In genomic region chr3:17742837-17743659, GRCh38 we compare ENCODE assay signal across 8 cellular contexts. TPM values are rescaled to one million over a fixed set of nuclear protein-coding genes. Genes with fewer than 3 reads are reported as not detected.
DNase-seq lines count a peak whose midpoint lies in the region; ATAC-seq, FAIRE-seq and TF ChIP-seq lines count a peak whose summit lies in the region.

No MANE protein-coding gene starts in this region.

- no peaks in the 10 kb centered on the region for H3K9me3 ChIP-seq in ascending aorta
- H3K9me3 ChIP-seq in kidney (ENCODE audit: control insufficient read depth in 1 of 2, low read length in 2 of 2), result no peaks in the 10 kb centered on the region
- no peaks in the 10 kb centered on the region for H3K9me3 ChIP-seq in subcutaneous abdominal adipose tissue (ENCODE audit: control insufficient read depth in 5 of 5, low read length in 5 of 5)

- H3K36me3 ChIP-seq in ascending aorta (no peaks in the 10 kb centered on the region), kidney (ENCODE audit: control insufficient read depth in 1 of 2, insufficient read depth in 2 of 2, low read length in 2 of 2) (no peaks in the 10 kb centered on the region), subcutaneous abdominal adipose tissue (ENCODE audit: control insufficient read depth in 5 of 5, insufficient read depth in 5 of 5, low read length in 5 of 5) (no peaks in the 10 kb centered on the region)

- peak; percentile 61 for ATAC-seq in GM18870 (IDR thresholded peaks at IDR 0.05; ENCODE audit: unreplicated experiment)

- H3K4me1 ChIP-seq in ascending aorta, result peaks cover 2 to 17% of the 10 kb centered on the region in 2 donors
- peaks cover 3 to 8% of the 10 kb centered on the region in 2 donors for H3K4me1 ChIP-seq in kidney (ENCODE audit: control insufficient read depth in 1 of 2, insufficient read depth in 1 of 2, low read depth in 1 of 2, low read length in 2 of 2)
- peaks cover 7 to 30% (median 26%) of the 10 kb centered on the region in 5 donors for H3K4me1 ChIP-seq in subcutaneous abdominal adipose tissue (ENCODE audit: control insufficient read depth in 5 of 5, insufficient read depth in 5 of 5, low read length in 5 of 5)

- H3K27me3 ChIP-seq in ascending aorta (no peaks in the 10 kb centered on the region), subcutaneous abdominal adipose tissue (ENCODE audit: control insufficient read depth in 5 of 5, insufficient read depth in 4 of 5, low read length in 5 of 5) (no peaks in the 10 kb centered on the region)

- intact Hi-C loops in ascending aorta (cut with DNase I), result loop anchor here (2.0 to 10.0 kb wide), 4 partner anchors 104 to 682 kb away; partner anchors contain the start of gene SATB1
- intact Hi-C loops in kidney (cut with DNase I), result no loop called here

- TF ChIP-seq CTCF in AG10803 (conservative IDR thresholded peaks at IDR 0.05; ENCODE audit: low read length) (no peak), ascending aorta (IDR thresholded peaks at IDR 0.05) (no peak), kidney (IDR thresholded peaks at IDR 0.05; ENCODE audit: borderline replicate concordance, extremely low read depth, insufficient read depth) (no peak)

- FAIRE-seq in kidney (lab: Jason Lieb, UNC), result no peak

- H3K9ac ChIP-seq in kidney (ENCODE audit: low read length in 2 of 2) (peak overlapping the region; percentile 56 to 65), subcutaneous abdominal adipose tissue (ENCODE audit: low read length in 5 of 5) (peak overlapping the region; percentile 74 to 99 (median 81))

- H3K4me3 ChIP-seq in AG10803 (ENCODE audit: low read length) (peak overlapping the region; percentile 64), ascending aorta (peak overlapping the region; percentile 68 to 96), kidney (ENCODE audit: low read length in 2 of 2) (peak overlapping the region; percentile 84 to 90), subcutaneous abdominal adipose tissue (ENCODE audit: low read depth in 1 of 5, low read length in 5 of 5) (peak overlapping the region; percentile 86 to 92 (median 86))

- DNase-seq in AG10803 (ENCODE audit: low read depth) (no peak), HPDE6-E6E7 (ENCODE audit: extremely low spot score) (peak; percentile 75), ascending aorta (ENCODE audit: low spot score in 2 of 2) (no peak), kidney (no peak), SHP77 treated with DMSO at 0.1 percent for 48 hours (lab: John Stamatoyannopoulos, UW) (no peak)
- no peak for DNase-seq in stimulated activated CD4-positive, alpha-beta T cell treated with anti-CD3 and anti-CD28 coated beads, Interleukin-4, amount 100 ng/mL, for 24 hours

- peak overlapping the region; percentile 93 to 98 for H3K27ac ChIP-seq in ascending aorta
- peak overlapping the region; percentile 98 to 99 for H3K27ac ChIP-seq in kidney (ENCODE audit: low read depth in 2 of 2, low read length in 2 of 2)
- H3K27ac ChIP-seq in subcutaneous abdominal adipose tissue (ENCODE audit: low read depth, low read length), result peak overlapping the region; percentile 88

RNA-seq across cellular contexts. Expression of gene TBC1D5, which starts 0.6 kb away (rescaled TPM):
- total RNA-seq in ascending aorta, result 43.3 TPM
- total RNA-seq in kidney, result 77.7 TPM
- 9.7 TPM for polyA plus RNA-seq in kidney (ENCODE audit: insufficient read depth, low read depth, low replicate concordance)
